21 cellular contexts compared by ENCODE assay signal in genomic region chr17:79912552-79913330, GRCh38.
"Had no signal": no experiment of that assay in that cellular context is flagged by ENCODE, and none has a peak within 500 bp of the region (broad histone marks: within the 10 kb centered on the region; RNA-seq: fewer than 3 reads in every experiment).

No MANE protein-coding gene starts in this region.

- H3K36me3 ChIP-seq: ovary, tibial nerve, upper lobe of right lung, vagina had no signal

- H3K9me3 Mint-ChIP-seq: naive thymus-derived CD4-positive, alpha-beta T cell; nephron progenitor cell; stimulated activated effector memory CD8-positive, alpha-beta T cell treated with anti-CD3 and anti-CD28 coated beads, Interleukin-12 subunit alpha, Interleukin-12 subunit beta, amount 100 ng/mL, for 72 hours; stimulated activated naive CD8-positive, alpha-beta T cell treated with anti-CD3 and anti-CD28 coated beads, Interleukin-15, Interleukin-2, amounts not matched to agents 100 ng/mL and 50 ng/mL, for 24 hours had no signal

- H3K27me3 ChIP-seq: dorsolateral prefrontal cortex, hepatocyte, ovary, testis, upper lobe of right lung, vagina had no signal

- H3K36me3 Mint-ChIP-seq: naive thymus-derived CD4-positive, alpha-beta T cell; stimulated activated effector memory CD8-positive, alpha-beta T cell treated with anti-CD3 and anti-CD28 coated beads, Interleukin-12 subunit alpha, Interleukin-12 subunit beta, amount 100 ng/mL, for 72 hours had no signal

- H3K9me3 ChIP-seq: ovary, testis, tibial nerve, upper lobe of right lung, vagina had no signal

- H3K4me3 ChIP-seq: dorsolateral prefrontal cortex, hepatocyte, ovary, smooth muscle cell, testis, tibial nerve, upper lobe of right lung, vagina had no signal

- H3K4me1 Mint-ChIP-seq: stimulated activated effector memory CD8-positive, alpha-beta T cell treated with anti-CD3 and anti-CD28 coated beads, Interleukin-12 subunit alpha, Interleukin-12 subunit beta, amount 100 ng/mL, for 72 hours had no signal

- H3K27me3 Mint-ChIP-seq: stimulated activated naive CD8-positive, alpha-beta T cell treated with anti-CD3 and anti-CD28 coated beads, Interleukin-15, Interleukin-2, amounts not matched to agents 100 ng/mL and 50 ng/mL, for 24 hours had no signal

- H3K4me3 Mint-ChIP-seq: naive thymus-derived CD4-positive, alpha-beta T cell; nephron progenitor cell; stimulated activated effector memory CD8-positive, alpha-beta T cell treated with anti-CD3 and anti-CD28 coated beads, Interleukin-12 subunit alpha, Interleukin-12 subunit beta, amount 100 ng/mL, for 72 hours; stimulated activated naive CD8-positive, alpha-beta T cell treated with anti-CD3 and anti-CD28 coated beads, Interleukin-15, Interleukin-2, amounts not matched to agents 100 ng/mL and 50 ng/mL, for 24 hours had no signal

- DNase-seq: cortex of kidney; dorsolateral prefrontal cortex; effector CD8-positive, alpha-beta T cell; foreskin melanocyte; head of caudate nucleus; mammary epithelial cell; naive thymus-derived CD4-positive, alpha-beta T cell; nephron progenitor cell; stimulated activated CD4-positive, alpha-beta T cell treated with anti-CD3 and anti-CD28 coated beads, Interleukin-4, amount 100 ng/mL, for 1 hour; stimulated activated CD8-positive, alpha-beta memory T cell treated with anti-CD3 and anti-CD28 coated beads, Interleukin-4, amount 100 ng/mL, for 48 hours; testis; upper lobe of right lung had no signal

- H3K4me1 ChIP-seq: testis, upper lobe of right lung, vagina had no signal

- H3K27ac ChIP-seq: dorsolateral prefrontal cortex, hepatocyte, ovary, testis, tibial nerve, upper lobe of right lung, vagina had no signal

- H3K27ac Mint-ChIP-seq: naive thymus-derived CD4-positive, alpha-beta T cell; nephron progenitor cell; stimulated activated effector memory CD8-positive, alpha-beta T cell treated with anti-CD3 and anti-CD28 coated beads, Interleukin-12 subunit alpha, Interleukin-12 subunit beta, amount 100 ng/mL, for 72 hours; stimulated activated naive CD8-positive, alpha-beta T cell treated with anti-CD3 and anti-CD28 coated beads, Interleukin-15, Interleukin-2, amounts not matched to agents 100 ng/mL and 50 ng/mL, for 24 hours had no signal

- ATAC-seq: left colon; naive thymus-derived CD4-positive, alpha-beta T cell; right cardiac atrium; stimulated activated effector memory CD8-positive, alpha-beta T cell treated with anti-CD3 and anti-CD28 coated beads, Interleukin-12 subunit alpha, Interleukin-12 subunit beta, amount 100 ng/mL, for 72 hours; upper lobe of right lung had no signal
